ENCODE assay signal across 22 cellular contexts in the genomic region with DNA sequence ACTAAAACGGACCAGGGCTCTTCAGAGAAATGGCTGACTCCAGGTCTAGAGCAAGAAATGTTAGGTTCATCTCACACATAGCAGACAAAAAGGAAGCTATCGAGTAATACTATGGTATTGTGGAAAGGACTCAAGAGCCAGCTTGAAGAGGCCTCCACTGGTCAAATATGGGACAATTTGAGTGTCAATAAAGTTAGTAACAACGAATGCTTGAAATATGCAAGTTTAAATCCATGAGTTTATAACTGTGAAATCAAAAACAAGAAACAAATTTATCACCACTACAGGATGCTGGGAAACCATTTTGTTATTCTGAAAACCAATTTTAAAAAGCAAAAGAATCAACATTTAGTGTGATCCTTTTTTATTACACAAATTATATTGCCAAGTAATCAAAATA. TPM values are rescaled to one million over a fixed set of nuclear protein-coding genes. Genes with fewer than 3 reads are reported as not detected.
DNase-seq lines count a peak whose midpoint lies in the region; ATAC-seq and TF ChIP-seq lines count a peak whose summit lies in the region.
"Had no signal": no experiment of that assay in that cellular context is flagged by ENCODE, and none has a peak within 500 bp of the region (broad histone marks: within the 10 kb centered on the region; RNA-seq: fewer than 3 reads in every experiment).

No MANE protein-coding gene starts in this region.

- POLR2A ChIA-PET in WTC11 (lab: Charles Lee), result no interaction called here

- peak overlapping the region; percentile 91 for H3K27ac Mint-ChIP-seq in activated T-cell treated with anti-CD3 and anti-CD28 coated beads, Interleukin-2, amount 50 U/mL, for 72 hours
- H3K27ac Mint-ChIP-seq in WTC11, result peak overlapping the region; percentile 92

- H3K36me3 ChIP-seq in GM06990 (ENCODE audit: control insufficient read depth, insufficient read depth, low read length) (no peaks in the 10 kb centered on the region; the same call in 1 of the 2 replicates), sigmoid colon (no peaks in the 10 kb centered on the region)
- H3K36me3 ChIP-seq: adrenal gland, neutrophil had no signal

- no peak for TF ChIP-seq POLR2A in sigmoid colon (IDR thresholded peaks at IDR 0.05)

- H3K27me3 ChIP-seq in GM06990 (replicated peaks; ENCODE audit: control insufficient read depth, insufficient read depth, low read length) (no peaks in the 10 kb centered on the region), sigmoid colon (no peaks in the 10 kb centered on the region)
- H3K27me3 ChIP-seq: adrenal gland, neutrophil had no signal

- TF ChIP-seq CTCF in GM06990 (IDR thresholded peaks at IDR 0.05; ENCODE audit: insufficient read depth, low read length, poor library complexity, severe bottlenecking), result no peak
- TF ChIP-seq CTCF in WTC11 (IDR thresholded peaks at IDR 0.05), result no peak
- no peak for TF ChIP-seq CTCF in sigmoid colon (IDR thresholded peaks at IDR 0.05)

- H3K27me3 Mint-ChIP-seq in activated T-cell treated with anti-CD3 and anti-CD28 coated beads, Interleukin-2, amount 50 U/mL, for 72 hours (ENCODE audit: low read depth), result no peaks in the 10 kb centered on the region
- no peaks in the 10 kb centered on the region for H3K27me3 Mint-ChIP-seq in WTC11 (ENCODE audit: low read depth)

- peak overlapping the region in 3 of 4 donors; percentile 39 to 61 (median 52) for H3K27ac ChIP-seq in sigmoid colon
- H3K27ac ChIP-seq: neutrophil had no signal

- peaks cover 0 to 87% (median 81%) of the 10 kb centered on the region in 4 donors for H3K4me1 ChIP-seq in sigmoid colon

- no peak for TF ChIP-seq EP300 in sigmoid colon (IDR thresholded peaks at IDR 0.05)

- intact Hi-C loops in sigmoid colon (cut with DNase I), result loop anchor here (5.0 kb wide), 1 partner anchor 48 kb away; no protein-coding TSS in a partner anchor

- ATAC-seq in activated T-cell treated with anti-CD3 and anti-CD28 coated beads, Interleukin-2, amount 50 U/mL, for 72 hours (replicated peaks in 1 of 2), result no peak
- ATAC-seq in WTC11 (no peak), GM18517 (IDR thresholded peaks at IDR 0.05; ENCODE audit: unreplicated experiment) (no peak), GM19328 (IDR thresholded peaks at IDR 0.05; ENCODE audit: unreplicated experiment) (no peak), GM18519 (IDR thresholded peaks at IDR 0.05; ENCODE audit: low FRiP score, unreplicated experiment) (no peak)
- ATAC-seq: activated CD4-positive, CD25-positive, alpha-beta regulatory T cell treated with anti-CD3 and anti-CD28 coated beads, Interleukin-2, amount 50 U/mL, for 24 hours; HCT116 had no signal

- H3K36me3 Mint-ChIP-seq in activated T-cell treated with anti-CD3 and anti-CD28 coated beads, Interleukin-2, amount 50 U/mL, for 72 hours (ENCODE audit: insufficient read depth in 2 of 2), result no peaks in the 10 kb centered on the region
- H3K36me3 Mint-ChIP-seq in WTC11, result peaks cover 35% of the 10 kb centered on the region

- CTCF ChIA-PET in WTC11 (lab: Charles Lee), result interaction anchor here (0.9 kb wide), 1 partner anchor 10 kb away, joined by 3 read pairs; no protein-coding TSS in a partner anchor

- no peaks in the 10 kb centered on the region for H3K9me3 ChIP-seq in sigmoid colon
- H3K9me3 ChIP-seq: adrenal gland, neutrophil, SK-N-SH had no signal

- peak overlapping the region; percentile 6; the same call in 1 of the 2 replicates for H3K4me3 ChIP-seq in GM06990 (replicated peaks; ENCODE audit: low read depth, low read length)
- H3K4me3 ChIP-seq in sigmoid colon, result no peak overlapping the region

- no peaks in the 10 kb centered on the region for H3K9me3 Mint-ChIP-seq in activated T-cell treated with anti-CD3 and anti-CD28 coated beads, Interleukin-2, amount 50 U/mL, for 72 hours
- H3K9me3 Mint-ChIP-seq in WTC11, result peaks cover 27% of the 10 kb centered on the region

- DNase-seq in activated T-cell treated with anti-CD3 and anti-CD28 coated beads, Interleukin-2, amount 50 U/mL, for 72 hours, result no peak
- no peak for DNase-seq in activated T-cell treated with anti-CD3 and anti-CD28 coated beads, Interleukin-2, amount 50 U/mL, for 1 hour
- DNase-seq in GM06990 (ENCODE audit: extremely low read depth, insufficient read length) (no peak), WTC11 (ENCODE audit: low spot score) (no peak), sigmoid colon (no peak)
- DNase-seq: ACHN; activated effector memory CD4-positive, alpha-beta T cell treated with Interleukin-2 at 50 U/mL for 16 hours; adrenal gland; C1 segment of cervical spinal cord; cortex of kidney; DMS 273 treated with DMSO at 0.1 percent for 48 hours; GDM1; NCI-H2029 treated with DMSO at 0.1 percent for 48 hours; SK-N-SH; stimulated activated CD4-positive, alpha-beta T cell treated with anti-CD3 and anti-CD28 coated beads, Interleukin-12 subunit alpha, Interleukin-12 subunit beta, amount 100 ng/mL, for 4 hours; substantia nigra had no signal

- peaks cover 72% of the 10 kb centered on the region for H3K4me1 Mint-ChIP-seq in activated T-cell treated with anti-CD3 and anti-CD28 coated beads, Interleukin-2, amount 50 U/mL, for 72 hours (ENCODE audit: low read depth)
- H3K4me1 Mint-ChIP-seq in WTC11, result peaks cover 67% of the 10 kb centered on the region

- WGBS in sigmoid colon, 2 donors, result 87% methylated on average over 3 of the region's 3 CpGs

- H3K4me3 Mint-ChIP-seq in activated T-cell treated with anti-CD3 and anti-CD28 coated beads, Interleukin-2, amount 50 U/mL, for 72 hours, result peak overlapping the region in 1 of 2 donors; percentile 40
- H3K4me3 Mint-ChIP-seq in WTC11, result no peak overlapping the region

TF ChIP-seq in WTC11, 78 proteins besides CTCF, POLR2A, EP300 and RAD21 (continues in another document):
- TF ChIP-seq, protein P1, sequence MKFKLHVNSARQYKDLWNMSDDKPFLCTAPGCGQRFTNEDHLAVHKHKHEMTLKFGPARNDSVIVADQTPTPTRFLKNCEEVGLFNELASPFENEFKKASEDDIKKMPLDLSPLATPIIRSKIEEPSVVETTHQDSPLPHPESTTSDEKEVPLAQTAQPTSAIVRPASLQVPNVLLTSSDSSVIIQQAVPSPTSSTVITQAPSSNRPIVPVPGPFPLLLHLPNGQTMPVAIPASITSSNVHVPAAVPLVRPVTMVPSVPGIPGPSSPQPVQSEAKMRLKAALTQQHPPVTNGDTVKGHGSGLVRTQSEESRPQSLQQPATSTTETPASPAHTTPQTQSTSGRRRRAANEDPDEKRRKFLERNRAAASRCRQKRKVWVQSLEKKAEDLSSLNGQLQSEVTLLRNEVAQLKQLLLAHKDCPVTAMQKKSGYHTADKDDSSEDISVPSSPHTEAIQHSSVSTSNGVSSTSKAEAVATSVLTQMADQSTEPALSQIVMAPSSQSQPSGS (CRISPR knock-in tag; IDR thresholded peaks at IDR 0.05; ENCODE audit: borderline replicate concordance, low read depth), result no peak
- TF ChIP-seq, protein P2, sequence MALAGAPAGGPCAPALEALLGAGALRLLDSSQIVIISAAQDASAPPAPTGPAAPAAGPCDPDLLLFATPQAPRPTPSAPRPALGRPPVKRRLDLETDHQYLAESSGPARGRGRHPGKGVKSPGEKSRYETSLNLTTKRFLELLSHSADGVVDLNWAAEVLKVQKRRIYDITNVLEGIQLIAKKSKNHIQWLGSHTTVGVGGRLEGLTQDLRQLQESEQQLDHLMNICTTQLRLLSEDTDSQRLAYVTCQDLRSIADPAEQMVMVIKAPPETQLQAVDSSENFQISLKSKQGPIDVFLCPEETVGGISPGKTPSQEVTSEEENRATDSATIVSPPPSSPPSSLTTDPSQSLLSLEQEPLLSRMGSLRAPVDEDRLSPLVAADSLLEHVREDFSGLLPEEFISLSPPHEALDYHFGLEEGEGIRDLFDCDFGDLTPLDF (CRISPR knock-in tag; IDR thresholded peaks at IDR 0.05), result no peak
- TF ChIP-seq JUN (CRISPR knock-in tag; IDR thresholded peaks at IDR 0.05) (no peak), IRF2 (CRISPR knock-in tag; IDR thresholded peaks at IDR 0.05; ENCODE audit: borderline replicate concordance, low read depth) (no peak)
- TF ChIP-seq, protein P3, sequence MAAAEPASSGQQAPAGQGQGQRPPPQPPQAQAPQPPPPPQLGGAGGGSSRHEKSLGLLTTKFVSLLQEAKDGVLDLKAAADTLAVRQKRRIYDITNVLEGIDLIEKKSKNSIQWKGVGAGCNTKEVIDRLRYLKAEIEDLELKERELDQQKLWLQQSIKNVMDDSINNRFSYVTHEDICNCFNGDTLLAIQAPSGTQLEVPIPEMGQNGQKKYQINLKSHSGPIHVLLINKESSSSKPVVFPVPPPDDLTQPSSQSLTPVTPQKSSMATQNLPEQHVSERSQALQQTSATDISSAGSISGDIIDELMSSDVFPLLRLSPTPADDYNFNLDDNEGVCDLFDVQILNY (CRISPR knock-in tag; IDR thresholded peaks at IDR 0.05), result no peak

RNA-seq across cellular contexts. Expression of a gene that starts 50.4 kb away (rescaled TPM):
- total RNA-seq in activated T-cell treated with anti-CD3 and anti-CD28 coated beads, Interleukin-2, amount 50 U/mL, for 72 hours, result 10 to 100 TPM; 36.4 to 37.9 TPM
- 44.8 to 46.8 TPM (median 45.3 TPM) in 3 replicates for total RNA-seq in WTC11 (2021)
- 10 to 100 TPM; 52.6 to 68.0 (median 59.8) TPM for total RNA-seq in sigmoid colon
- 10 to 100 TPM in 2 of 3 donors, 1 to 10 TPM in 1; 6.0 to 24.3 (median 10.2) TPM for polyA plus RNA-seq in sigmoid colon

RNA-seq across cellular contexts. Expression of a gene that starts 52.3 kb away (rescaled TPM):
- 10 to 100 TPM; 64.2 to 64.3 TPM for total RNA-seq in activated T-cell treated with anti-CD3 and anti-CD28 coated beads, Interleukin-2, amount 50 U/mL, for 72 hours
- total RNA-seq in WTC11 (2021), result 177 to 201 TPM (median 198 TPM) in 3 replicates
- 100 to 1,000 TPM in 2 of 4 donors, 10 to 100 TPM in 2; 83.2 to 111 (median 96.9) TPM for total RNA-seq in sigmoid colon
- polyA plus RNA-seq in sigmoid colon, result 10 to 100 TPM; 20.5 to 31.7 (median 26.4) TPM
